ENCODE assay signal across 8 cellular contexts in genomic region chr14:103522028-103522581, GRCh38. TPM values are rescaled to one million over a fixed set of nuclear protein-coding genes. Genes with fewer than 3 reads are reported as not detected.
DNase-seq lines count a peak whose midpoint lies in the region; ATAC-seq and TF ChIP-seq lines count a peak whose summit lies in the region.

No MANE protein-coding gene starts in this region.

- H3K4me3 Mint-ChIP-seq in CD8-positive, alpha-beta memory T cell = peak overlapping the region; percentile 41 to 79 (median 60)
- peak overlapping the region; percentile 44 for H3K4me3 Mint-ChIP-seq in central memory CD8-positive, alpha-beta T cell
- H3K4me3 Mint-ChIP-seq in memory B cell = peak overlapping the region; percentile 51

- H3K27ac ChIP-seq in CD8-positive, alpha-beta memory T cell (ENCODE audit: low read depth, low read length) = no peak overlapping the region
- peak overlapping the region; percentile 84 for H3K27ac ChIP-seq in upper lobe of right lung

- H3K27ac Mint-ChIP-seq in CD8-positive, alpha-beta memory T cell = no peak overlapping the region
- H3K27ac Mint-ChIP-seq in central memory CD8-positive, alpha-beta T cell (ENCODE audit: low read depth) = no peak overlapping the region
- H3K27ac Mint-ChIP-seq in memory B cell = no peak overlapping the region

- peak in 1 of 5 donors; percentile 55 for DNase-seq in CD8-positive, alpha-beta memory T cell
- peak; percentile 43 for DNase-seq in NCI-H146 treated with DMSO at 0.1 percent for 48 hours (lab: John Stamatoyannopoulos, UW; ENCODE audit: unreplicated experiment)
- no peak for DNase-seq in central memory CD8-positive, alpha-beta T cell (ENCODE audit: low spot score in 2 of 2)
- peak in 1 of 2 donors; percentile 26 for DNase-seq in memory B cell (ENCODE audit: low spot score in 2 of 2)
- DNase-seq in upper lobe of right lung = peak; percentile 71
- DNase-seq in activated CD4-positive, alpha-beta T cell treated with anti-CD3 and anti-CD28 coated beads for 1 hour = no peak
- DNase-seq in HT-29 (ENCODE audit: low spot score) = no peak

- no peaks in the 10 kb centered on the region for H3K36me3 ChIP-seq in CD8-positive, alpha-beta memory T cell (ENCODE audit: insufficient read depth, low read length)
- H3K36me3 ChIP-seq in upper lobe of right lung = no peaks in the 10 kb centered on the region

- CTCF ChIA-PET in CD8-positive, alpha-beta memory T cell (lab: Charles Lee) = interaction anchor here (1.2 kb wide), 1 partner anchor 9 kb away, joined by 4 read pairs; no protein-coding TSS in a partner anchor

- intact Hi-C loops in upper lobe of right lung (cut with DNase I) = no loop called here

- POLR2A ChIA-PET in CD8-positive, alpha-beta memory T cell (lab: Charles Lee) = interaction anchor here (1.7 kb wide), 1 partner anchor 9 kb away, joined by 5 read pairs; no protein-coding TSS in a partner anchor

- no peak for TF ChIP-seq CTCF in upper lobe of right lung (IDR thresholded peaks at IDR 0.05)

- H3K27me3 ChIP-seq in CD8-positive, alpha-beta memory T cell (ENCODE audit: insufficient read depth, low read length, poor library complexity, severe bottlenecking) = no peaks in the 10 kb centered on the region
- no peaks in the 10 kb centered on the region for H3K27me3 ChIP-seq in upper lobe of right lung

- H3K4me3 ChIP-seq in CD8-positive, alpha-beta memory T cell (ENCODE audit: low read length) = peak overlapping the region; percentile 41
- peak overlapping the region; percentile 69 for H3K4me3 ChIP-seq in upper lobe of right lung

- H3K27me3 Mint-ChIP-seq in CD8-positive, alpha-beta memory T cell = peaks cover 4 to 9% of the 10 kb centered on the region in 2 donors
- H3K27me3 Mint-ChIP-seq in central memory CD8-positive, alpha-beta T cell = no peaks in the 10 kb centered on the region
- H3K27me3 Mint-ChIP-seq in memory B cell = peaks cover 6% of the 10 kb centered on the region

- H3K4me1 Mint-ChIP-seq in CD8-positive, alpha-beta memory T cell = peaks cover 0 to 14% (median 7%) of the 10 kb centered on the region in 3 donors
- peaks cover 12% of the 10 kb centered on the region for H3K4me1 Mint-ChIP-seq in central memory CD8-positive, alpha-beta T cell
- peaks cover 4% of the 10 kb centered on the region for H3K4me1 Mint-ChIP-seq in memory B cell

- peak; percentile 5 for ATAC-seq in central memory CD8-positive, alpha-beta T cell (replicated peaks; ENCODE audit: extremely low read depth, poor library complexity, severe bottlenecking)
- ATAC-seq in memory B cell (ENCODE audit: low read depth) (peak; percentile 5), upper lobe of right lung (no peak), HG02623 (IDR thresholded peaks at IDR 0.05; ENCODE audit: unreplicated experiment) (no peak)

- H3K4me1 ChIP-seq in CD8-positive, alpha-beta memory T cell (ENCODE audit: insufficient read depth, low read length) = peaks cover 13% of the 10 kb centered on the region
- peaks cover 54% of the 10 kb centered on the region for H3K4me1 ChIP-seq in upper lobe of right lung

- H3K9me3 Mint-ChIP-seq in CD8-positive, alpha-beta memory T cell = no peaks in the 10 kb centered on the region
- H3K9me3 Mint-ChIP-seq in central memory CD8-positive, alpha-beta T cell = no peaks in the 10 kb centered on the region
- H3K9me3 Mint-ChIP-seq in memory B cell = no peaks in the 10 kb centered on the region

- H3K9me3 ChIP-seq in CD8-positive, alpha-beta memory T cell (ENCODE audit: low read length) = no peaks in the 10 kb centered on the region
- no peaks in the 10 kb centered on the region for H3K9me3 ChIP-seq in upper lobe of right lung

- no peaks in the 10 kb centered on the region for H3K36me3 Mint-ChIP-seq in CD8-positive, alpha-beta memory T cell
- H3K36me3 Mint-ChIP-seq in central memory CD8-positive, alpha-beta T cell (ENCODE audit: insufficient read depth) = peaks cover 2% of the 10 kb centered on the region
- no peaks in the 10 kb centered on the region for H3K36me3 Mint-ChIP-seq in memory B cell

RNA-seq across cellular contexts. Expression of gene CKB, which starts 0.5 kb away (rescaled TPM):
- 1 to 10 TPM; 1.5 to 2.7 TPM for total RNA-seq in CD8-positive, alpha-beta memory T cell
- polyA plus RNA-seq in CD8-positive, alpha-beta memory T cell = 1.1 TPM
- 148 TPM for total RNA-seq in upper lobe of right lung
- 446 and 513 TPM in 2 replicates for total RNA-seq in HT-29 (2014; rRNA removed; shearing (Covaris generic))

RNA-seq across cellular contexts. Expression of gene TRMT61A, which starts 6.9 kb away (rescaled TPM):
- total RNA-seq in CD8-positive, alpha-beta memory T cell = 10 to 100 TPM; 28.4 to 29.5 TPM
- polyA plus RNA-seq in CD8-positive, alpha-beta memory T cell = 8.2 TPM
- 11.6 TPM for total RNA-seq in upper lobe of right lung
- 49.8 and 50.8 TPM in 2 replicates for total RNA-seq in HT-29 (2014; rRNA removed; shearing (Covaris generic))

RNA-seq across cellular contexts. Expression of gene BAG5, which starts 40.4 kb away (rescaled TPM):
- 10 to 100 TPM; 35.9 to 38.1 TPM for total RNA-seq in CD8-positive, alpha-beta memory T cell
- polyA plus RNA-seq in CD8-positive, alpha-beta memory T cell = 40.7 TPM
- total RNA-seq in upper lobe of right lung = 33.0 TPM
- 11.7 and 12.1 TPM in 2 replicates for total RNA-seq in HT-29 (2014; rRNA removed; shearing (Covaris generic))

RNA-seq across cellular contexts. Expression of gene COA8, which starts 40.7 kb away (rescaled TPM):
- 10 to 100 TPM; 42.9 to 43.5 TPM for total RNA-seq in CD8-positive, alpha-beta memory T cell
- polyA plus RNA-seq in CD8-positive, alpha-beta memory T cell = 64.4 TPM
- total RNA-seq in upper lobe of right lung = 29.7 TPM
- total RNA-seq in HT-29 (2014; rRNA removed; shearing (Covaris generic)) = 11.2 and 15.3 TPM in 2 replicates

Comparison
In these comparisons a context has a peak if more than half of its experiments do, and no peak if none do; other contexts are left out.
1. DNase-seq: peak in NCI-H146 treated with DMSO at 0.1 percent for 48 hours (single experiment) and upper lobe of right lung (single experiment); none in central memory CD8-positive, alpha-beta T cell (0 of 2), activated CD4-positive, alpha-beta T cell treated with anti-CD3 and anti-CD28 coated beads for 1 hour (single experiment) and HT-29 (single experiment).
2. ATAC-seq: peak in central memory CD8-positive, alpha-beta T cell (single experiment) and memory B cell (single experiment); none in upper lobe of right lung (single experiment) and HG02623 (single experiment).
3. RNA of gene CKB, which starts 0.5 kb away (total RNA-seq): 446 to 513 TPM in HT-29 and 148 TPM in upper lobe of right lung (single experiment); 1.5 to 2.7 TPM in CD8-positive, alpha-beta memory T cell; every median in the first group is over 10 times any median in the second.
4. Peak in every context shown above with its lines, with median percentiles within 50 percentile points of each other: H3K4me3 Mint-ChIP-seq.